Comparison of ENCODE assay signal across 15 cellular contexts in the genomic region with DNA sequence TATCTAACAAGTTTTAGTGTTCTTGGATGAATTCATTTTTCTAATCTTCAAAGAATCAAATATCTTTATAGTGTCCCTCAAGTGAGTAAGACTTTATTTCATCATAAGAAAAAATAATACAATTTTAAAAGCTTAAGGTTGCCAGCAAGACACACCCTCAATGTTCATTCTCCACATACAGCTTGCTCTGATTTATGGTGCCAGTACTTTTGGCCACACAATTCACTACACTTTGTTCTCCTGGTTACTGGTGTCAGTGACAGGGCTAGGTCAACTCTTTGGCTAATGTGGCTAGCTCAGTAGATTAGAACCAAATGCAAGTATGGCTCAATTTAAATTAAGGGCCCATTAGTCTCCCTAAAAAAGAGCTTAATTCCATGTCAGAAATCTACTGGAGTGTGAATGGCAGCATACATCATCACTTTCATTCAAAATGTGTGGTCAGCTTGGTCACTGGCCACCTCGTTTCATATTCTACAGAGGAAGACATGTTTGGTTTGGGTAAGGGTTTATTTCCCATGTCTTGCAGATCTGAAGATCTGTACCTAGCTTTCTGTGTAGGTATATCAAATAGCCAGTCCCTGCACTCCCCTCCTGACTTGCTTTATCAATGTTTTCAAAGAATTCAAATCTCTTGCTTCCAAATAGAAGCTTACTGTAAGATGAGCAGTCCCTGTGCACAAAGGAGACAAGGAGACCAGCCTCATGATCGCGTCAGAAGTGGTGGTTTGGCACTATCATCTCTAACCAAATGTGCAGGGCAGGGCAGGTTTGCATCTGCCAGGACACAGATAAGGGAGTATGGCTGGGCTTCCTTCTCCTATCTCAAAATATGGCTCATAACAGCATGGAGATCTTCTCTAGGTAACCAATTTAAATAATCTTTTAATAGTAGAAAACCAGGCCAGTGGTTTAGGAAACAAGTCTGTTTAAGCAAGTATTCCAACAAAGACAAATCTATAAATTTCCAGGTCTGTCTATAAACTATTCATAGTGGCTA. TPM values are rescaled to one million over a fixed set of nuclear protein-coding genes. Genes with fewer than 3 reads are reported as not detected.
DNase-seq lines count a peak whose midpoint lies in the region; ATAC-seq and TF ChIP-seq lines count a peak whose summit lies in the region.
"Had no signal": no experiment of that assay in that cellular context is flagged by ENCODE, and none has a peak within 500 bp of the region (broad histone marks: within the 10 kb centered on the region; RNA-seq: fewer than 3 reads in every experiment).

No MANE protein-coding gene starts in this region.

- H3K4me1 ChIP-seq in A673 (ENCODE audit: insufficient read depth, low read length, poor library complexity, severe bottlenecking): peaks cover 7% of the 10 kb centered on the region

- CTCF ChIA-PET in A673 (lab: Charles Lee) (no interaction called here), activated B cell treated with CpG ODN at 0.5 μM for 24 hours (lab: Charles Lee) (interaction anchor here (1.1 kb wide), 1 partner anchor 36 kb away, joined by 4 read pairs; no protein-coding TSS in a partner anchor)

- peaks cover 75% of the 10 kb centered on the region for H3K4me1 Mint-ChIP-seq in activated B cell treated with CpG ODN at 0.5 μM for 24 hours
- H3K4me1 Mint-ChIP-seq in activated T-helper 2 cell treated with anti-CD3 and anti-CD28 coated beads, Interferon-gamma antibody, Interleukin-2, Interleukin-4, amounts not matched to agents 10 μg/mL and 5 μg/mL and 100 μg/mL, durations not matched to agents 14 hours and 24 hours and 36 hours (ENCODE audit: low read depth): peaks cover 9% of the 10 kb centered on the region

- no peak for DNase-seq in A673 (ENCODE audit: low spot score)
- peak; percentile 9 for DNase-seq in GM20000 (ENCODE audit: low spot score)
- DNase-seq in activated B cell treated with CpG ODN at 0.5 μM for 24 hours: no peak
- peak; percentile 33 for DNase-seq in inferior parietal cortex (ENCODE audit: extremely low spot score)
- DNase-seq in stimulated activated naive CD4-positive, alpha-beta T cell (lab: John Stamatoyannopoulos, UW): no peak
- no peak for DNase-seq in activated T-helper 2 cell treated with anti-CD3 and anti-CD28 coated beads, Interferon-gamma antibody, Interleukin-2, Interleukin-4, amounts not matched to agents 10 μg/mL and 5 μg/mL and 100 μg/mL, durations not matched to agents 14 hours and 24 hours and 36 hours (ENCODE audit: low spot score)
- DNase-seq: activated CD8-positive, alpha-beta memory T cell treated with anti-CD3 and anti-CD28 coated beads, Interleukin-2, amount 50 U/mL, for 48 hours; activated naive CD8-positive, alpha-beta T cell treated with anti-CD3 and anti-CD28 coated beads for 36 hours; GOT3; Kasumi-1; mesendoderm; NCI-H1694 treated with DMSO at 0.1 percent for 48 hours had no signal

- TF ChIP-seq CTCF in A673 (conservative IDR thresholded peaks at IDR 0.05; ENCODE audit: low read depth, low read length) (no peak), GM20000 (IDR thresholded peaks at IDR 0.05; ENCODE audit: extremely low read depth, missing control alignments) (no peak), activated B cell treated with CpG ODN at 0.5 μM for 24 hours (IDR thresholded peaks at IDR 0.05) (no peak)

- no peak overlapping the region for H3K4me3 ChIP-seq in A673 (ENCODE audit: low read depth, low read length, poor library complexity, severe bottlenecking)

- peak overlapping the region; percentile 2 for H3K27ac ChIP-seq in A673 (ENCODE audit: low read depth, low read length, poor library complexity, severe bottlenecking)

- POLR2A ChIA-PET in A673 (lab: Charles Lee; ENCODE audit: low non-redundant PET): interaction anchor here (0.6 to 0.7 kb wide), 3 partner anchors 23 to 497 kb away, joined by 3 to 5 read pairs (median 4); no protein-coding TSS in a partner anchor
- POLR2A ChIA-PET in activated B cell treated with CpG ODN at 0.5 μM for 24 hours (lab: Charles Lee): interaction anchor here (0.6 kb wide), 1 partner anchor 43 kb away, joined by 6 read pairs; no protein-coding TSS in a partner anchor

- H3K36me3 ChIP-seq in A673 (ENCODE audit: insufficient read depth, low read length, poor library complexity, severe bottlenecking): no peaks in the 10 kb centered on the region

- peaks cover 2% of the 10 kb centered on the region for H3K36me3 Mint-ChIP-seq in activated B cell treated with CpG ODN at 0.5 μM for 24 hours (ENCODE audit: low read depth)
- no peaks in the 10 kb centered on the region for H3K36me3 Mint-ChIP-seq in activated T-helper 2 cell treated with anti-CD3 and anti-CD28 coated beads, Interferon-gamma antibody, Interleukin-2, Interleukin-4, amounts not matched to agents 10 μg/mL and 5 μg/mL and 100 μg/mL, durations not matched to agents 14 hours and 24 hours and 36 hours (ENCODE audit: low read depth)
- H3K36me3 Mint-ChIP-seq: type B pancreatic cell had no signal

- H3K27me3 Mint-ChIP-seq in activated B cell treated with CpG ODN at 0.5 μM for 24 hours: no peaks in the 10 kb centered on the region
- H3K27me3 Mint-ChIP-seq in activated T-helper 2 cell treated with anti-CD3 and anti-CD28 coated beads, Interferon-gamma antibody, Interleukin-2, Interleukin-4, amounts not matched to agents 10 μg/mL and 5 μg/mL and 100 μg/mL, durations not matched to agents 14 hours and 24 hours and 36 hours (ENCODE audit: low read depth): no peaks in the 10 kb centered on the region
- H3K27me3 Mint-ChIP-seq: activated naive CD8-positive, alpha-beta T cell treated with anti-CD3 and anti-CD28 coated beads for 36 hours; type B pancreatic cell had no signal

- no peaks in the 10 kb centered on the region for H3K27me3 ChIP-seq in A673 (replicated peaks; ENCODE audit: insufficient read depth, low read depth, low read length, poor library complexity)

- peak overlapping the region; percentile 42 for H3K27ac Mint-ChIP-seq in activated B cell treated with CpG ODN at 0.5 μM for 24 hours
- H3K27ac Mint-ChIP-seq in activated T-helper 2 cell treated with anti-CD3 and anti-CD28 coated beads, Interferon-gamma antibody, Interleukin-2, Interleukin-4, amounts not matched to agents 10 μg/mL and 5 μg/mL and 100 μg/mL, durations not matched to agents 14 hours and 24 hours and 36 hours: no peak overlapping the region
- H3K27ac Mint-ChIP-seq: activated naive CD8-positive, alpha-beta T cell treated with anti-CD3 and anti-CD28 coated beads for 36 hours; type B pancreatic cell had no signal

- H3K9me3 Mint-ChIP-seq in activated B cell treated with CpG ODN at 0.5 μM for 24 hours: no peaks in the 10 kb centered on the region
- H3K9me3 Mint-ChIP-seq in activated T-helper 2 cell treated with anti-CD3 and anti-CD28 coated beads, Interferon-gamma antibody, Interleukin-2, Interleukin-4, amounts not matched to agents 10 μg/mL and 5 μg/mL and 100 μg/mL, durations not matched to agents 14 hours and 24 hours and 36 hours: no peaks in the 10 kb centered on the region
- H3K9me3 Mint-ChIP-seq: activated naive CD8-positive, alpha-beta T cell treated with anti-CD3 and anti-CD28 coated beads for 36 hours; type B pancreatic cell had no signal

- intact Hi-C loops in A673 (cut with micrococcal nuclease; ENCODE audit: unreplicated experiment) (no loop called here), activated B cell treated with CpG ODN at 0.5 μM for 24 hours (cut with micrococcal nuclease) (no loop called here)
- intact Hi-C loops in activated T-helper 2 cell treated with anti-CD3 and anti-CD28 coated beads, Interferon-gamma antibody, Interleukin-2, Interleukin-4, amounts not matched to agents 10 μg/mL and 5 μg/mL and 100 μg/mL, durations not matched to agents 14 hours and 24 hours and 36 hours (cut with micrococcal nuclease): no loop called here

- no TSS peak for BruUV-seq in A673 (replicated peaks; lab: Mats Ljungman, UMichigan)

- no peak for ATAC-seq in activated B cell treated with CpG ODN at 0.5 μM for 24 hours (ENCODE audit: low read depth)
- ATAC-seq in HG03280 (IDR thresholded peaks at IDR 0.05; ENCODE audit: unreplicated experiment): no peak
- no peak for ATAC-seq in HG02610 (IDR thresholded peaks at IDR 0.05; ENCODE audit: unreplicated experiment)

- H3K9me3 ChIP-seq in A673 (ENCODE audit: low read depth, low read length, poor library complexity, severe bottlenecking): no peaks in the 10 kb centered on the region

- no peak overlapping the region for H3K4me3 Mint-ChIP-seq in activated B cell treated with CpG ODN at 0.5 μM for 24 hours
- no peak overlapping the region for H3K4me3 Mint-ChIP-seq in activated T-helper 2 cell treated with anti-CD3 and anti-CD28 coated beads, Interferon-gamma antibody, Interleukin-2, Interleukin-4, amounts not matched to agents 10 μg/mL and 5 μg/mL and 100 μg/mL, durations not matched to agents 14 hours and 24 hours and 36 hours (ENCODE audit: low read depth)
- H3K4me3 Mint-ChIP-seq: activated naive CD8-positive, alpha-beta T cell treated with anti-CD3 and anti-CD28 coated beads for 36 hours; type B pancreatic cell had no signal

RNA-seq across cellular contexts. Expression of a gene that starts 31.3 kb away (rescaled TPM):
- total RNA-seq in A673 (2021): 45.3 and 52.1 TPM in 2 replicates
- total RNA-seq in activated B cell treated with CpG ODN at 0.5 μM for 24 hours: 76.3 and 98.8 TPM in 2 replicates
- 34.7 and 36.6 TPM in 2 replicates for total RNA-seq in activated T-helper 2 cell treated with anti-CD3 and anti-CD28 coated beads, Interferon-gamma antibody, Interleukin-2, Interleukin-4, amounts not matched to agents 10 μg/mL and 5 μg/mL and 100 μg/mL, durations not matched to agents 14 hours and 24 hours and 36 hours

RNA-seq across cellular contexts. Expression of a gene that starts 58.5 kb away (rescaled TPM):
- 1,517 and 1,605 TPM in 2 replicates for total RNA-seq in A673 (2021)
- 2,197 and 2,546 TPM in 2 replicates for total RNA-seq in activated B cell treated with CpG ODN at 0.5 μM for 24 hours
- total RNA-seq in activated T-helper 2 cell treated with anti-CD3 and anti-CD28 coated beads, Interferon-gamma antibody, Interleukin-2, Interleukin-4, amounts not matched to agents 10 μg/mL and 5 μg/mL and 100 μg/mL, durations not matched to agents 14 hours and 24 hours and 36 hours: 1,640 and 1,680 TPM in 2 replicates

Comparison
In these comparisons a context has a peak if more than half of its experiments do, and no peak if none do; other contexts are left out.
1. DNase-seq: peak in GM20000 (single experiment) and inferior parietal cortex (single experiment); none in A673 (single experiment), activated B cell treated with CpG ODN at 0.5 μM for 24 hours (single experiment), stimulated activated naive CD4-positive, alpha-beta T cell (0 of 6) and activated T-helper 2 cell treated with anti-CD3 and anti-CD28 coated beads, Interferon-gamma antibody, Interleukin-2, Interleukin-4, amounts not matched to agents 10 μg/mL and 5 μg/mL and 100 μg/mL, durations not matched to agents 14 hours and 24 hours and 36 hours (single experiment).